Comparison of ENCODE assay signal across 12 cellular contexts in the genomic region with DNA sequence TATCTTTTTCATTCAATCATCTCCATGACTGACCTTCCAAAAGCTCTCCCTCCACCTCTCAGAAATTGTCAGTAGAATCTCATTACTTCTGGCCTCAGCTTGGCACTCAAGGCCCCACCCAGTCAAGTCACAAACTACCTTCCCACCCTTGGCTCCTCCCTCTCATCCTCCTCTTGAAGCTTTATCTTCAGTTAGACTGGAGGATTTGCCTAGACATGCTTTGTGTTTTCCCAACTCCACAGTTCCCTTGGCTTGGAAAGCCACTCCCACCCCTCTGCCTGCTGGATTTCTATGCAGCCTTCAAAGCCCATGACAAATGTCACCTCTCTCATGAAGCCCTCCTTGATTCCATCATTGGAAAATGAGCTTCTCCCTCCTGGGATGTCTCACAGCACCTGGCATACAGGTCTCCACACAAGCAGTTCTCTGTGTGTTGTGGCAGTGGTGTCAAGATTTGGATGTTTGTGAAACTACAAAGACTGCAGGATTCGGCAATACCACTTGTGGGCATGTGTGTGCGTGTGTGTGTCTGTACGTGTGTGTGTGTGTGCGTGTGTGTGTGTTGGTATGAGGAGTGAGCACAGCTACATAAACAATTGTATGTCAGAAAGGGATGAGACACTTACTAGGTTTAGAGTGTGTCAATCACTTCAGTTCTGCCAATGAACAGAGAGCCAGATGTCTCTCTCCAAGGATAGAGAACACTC. TPM values are rescaled to one million over a fixed set of nuclear protein-coding genes. Genes with fewer than 3 reads are reported as not detected.
DNase-seq lines count a peak whose midpoint lies in the region; ATAC-seq lines count a peak whose summit lies in the region.
"Had no signal": no experiment of that assay in that cellular context is flagged by ENCODE, and none has a peak within 500 bp of the region (broad histone marks: within the 10 kb centered on the region; RNA-seq: fewer than 3 reads in every experiment).

No MANE protein-coding gene starts in this region.

- H3K79me1 ChIP-seq in mesenchymal stem cell (replicated peaks; ENCODE audit: low read length, poor library complexity, severe bottlenecking) = no peaks in the 10 kb centered on the region
- H3K79me1 ChIP-seq in neuronal stem cell (ENCODE audit: low read depth, low read length) = no peaks in the 10 kb centered on the region

- H3K4ac ChIP-seq in mesenchymal stem cell (ENCODE audit: low read depth in 1 of 2, low read length in 2 of 2) (peak overlapping the region in 1 of 2 experiments; percentile 38), neuronal stem cell (ENCODE audit: low read length) (no peak overlapping the region)

- H2BK15ac ChIP-seq in mesenchymal stem cell (ENCODE audit: low read depth, poor library complexity, severe bottlenecking) (no peak overlapping the region), neuronal stem cell (ENCODE audit: low read length) (no peak overlapping the region)

- ATAC-seq in HG02840 (IDR thresholded peaks at IDR 0.05; ENCODE audit: low FRiP score, unreplicated experiment) (no peak), HG03432 (IDR thresholded peaks at IDR 0.05; ENCODE audit: unreplicated experiment) (no peak)
- ATAC-seq: activated naive CD8-positive, alpha-beta T cell treated with anti-CD3 and anti-CD28 coated beads, Interleukin-2, amount 50 U/mL, for 24 hours had no signal

- H2AFZ ChIP-seq in Karpas-422 (ENCODE audit: low read length) (no peak overlapping the region), mesenchymal stem cell (ENCODE audit: low read depth, low read length) (no peak overlapping the region), neuronal stem cell (ENCODE audit: low read length) (no peak overlapping the region)

- H4K20me1 ChIP-seq in Karpas-422 (ENCODE audit: insufficient read depth, low read depth, low read length) = no peaks in the 10 kb centered on the region

- H3K27ac ChIP-seq in Karpas-422 (ENCODE audit: low read length) (peak overlapping the region; percentile 88; the same call in 1 of the 2 replicates), mesenchymal stem cell (ENCODE audit: low read length, poor library complexity, severe bottlenecking) (no peak overlapping the region), neuronal stem cell (replicated peaks; ENCODE audit: low read length) (no peak overlapping the region)
- H3K27ac ChIP-seq: dorsolateral prefrontal cortex had no signal

- H3K27me3 ChIP-seq in Karpas-422 (ENCODE audit: low read length) = no peaks in the 10 kb centered on the region
- peaks cover 3 to 59% of the 10 kb centered on the region in 2 experiments for H3K27me3 ChIP-seq in mesenchymal stem cell (ENCODE audit: control insufficient read depth in 1 of 2, insufficient read depth in 1 of 2, low read length in 2 of 2)
- peaks cover 0 to 57% (median 0%) of the 10 kb centered on the region in 3 experiments for H3K27me3 ChIP-seq in neuronal stem cell (ENCODE audit: control insufficient read depth in 3 of 3, insufficient read depth in 3 of 3, low read depth in 1 of 3, low read length in 3 of 3)
- H3K27me3 ChIP-seq: MG63 had no signal

- no peaks in the 10 kb centered on the region for H3K9me3 ChIP-seq in Karpas-422 (ENCODE audit: low read length)
- H3K9me3 ChIP-seq in mesenchymal stem cell (ENCODE audit: control insufficient read depth, low read length) = no peaks in the 10 kb centered on the region
- no peaks in the 10 kb centered on the region for H3K9me3 ChIP-seq in neuronal stem cell (replicated peaks in 1 of 2; ENCODE audit: control insufficient read depth in 2 of 2, insufficient read depth in 1 of 2, low read depth in 1 of 2, low read length in 2 of 2)
- H3K9me3 ChIP-seq: MG63 had no signal

- peak; percentile 33 for DNase-seq in EH (ENCODE audit: low read depth)
- peak; percentile 66 for DNase-seq in Karpas-422
- DNase-seq in amniotic epithelial cell (ENCODE audit: low read depth) = peak; percentile 35
- peak; percentile 71 for DNase-seq in mesenchymal stem cell
- DNase-seq in ureter (ENCODE audit: low spot score) = no peak
- no peak for DNase-seq in neuronal stem cell (ENCODE audit: low spot score)
- DNase-seq: activated naive CD8-positive, alpha-beta T cell treated with anti-CD3 and anti-CD28 coated beads, Interleukin-2, amount 50 U/mL, for 24 hours; dorsolateral prefrontal cortex; MG63; T-helper 1 cell had no signal

- H3K36me3 ChIP-seq in Karpas-422 (ENCODE audit: insufficient read depth, low read length) (no peaks in the 10 kb centered on the region), mesenchymal stem cell (ENCODE audit: control insufficient read depth in 1 of 2, insufficient read depth in 2 of 2, low read depth in 1 of 2, low read length in 2 of 2) (no peaks in the 10 kb centered on the region), neuronal stem cell (replicated peaks in 1 of 2; ENCODE audit: control insufficient read depth in 2 of 2, insufficient read depth in 2 of 2, low read length in 2 of 2) (no peaks in the 10 kb centered on the region)
- H3K36me3 ChIP-seq: MG63 had no signal

- H3K4me2 ChIP-seq in Karpas-422 (ENCODE audit: low read depth, low read length, poor library complexity, severe bottlenecking) = peak overlapping the region; percentile 60
- no peak overlapping the region for H3K4me2 ChIP-seq in mesenchymal stem cell (ENCODE audit: low read length, poor library complexity, severe bottlenecking)
- H3K4me2 ChIP-seq in neuronal stem cell (ENCODE audit: insufficient read depth, low read length, poor library complexity, severe bottlenecking) = no peak overlapping the region

- H3K9ac ChIP-seq in Karpas-422 (ENCODE audit: low read length) = peak overlapping the region; percentile 51; the same call in 1 of the 2 replicates
- H3K9ac ChIP-seq in mesenchymal stem cell (ENCODE audit: low read length) = no peak overlapping the region
- no peak overlapping the region for H3K9ac ChIP-seq in neuronal stem cell (ENCODE audit: low read depth, low read length, poor library complexity)

- H2BK120ac ChIP-seq in mesenchymal stem cell (ENCODE audit: low read depth, low read length) (no peak overlapping the region), neuronal stem cell (ENCODE audit: low read depth, low read length) (no peak overlapping the region)

- 69% methylated on average over 4 of the region's 4 CpGs for WGBS in mesenchymal stem cell
- no CpG with 5 or more reads among the region's 4 CpGs for WGBS in neuronal stem cell (ENCODE audit: extremely low coverage in 2 of 2, insufficient read length in 2 of 2, insufficient replicate concordance in 1 of 2), 2 donors

- H3K4me1 ChIP-seq in Karpas-422 (ENCODE audit: low read length) (peaks cover 35% of the 10 kb centered on the region), mesenchymal stem cell (ENCODE audit: control insufficient read depth, insufficient read depth, low read depth, low read length) (peaks cover 5% of the 10 kb centered on the region), neuronal stem cell (ENCODE audit: control insufficient read depth in 2 of 2, insufficient read depth in 1 of 2, low read depth in 1 of 2, low read length in 2 of 2) (peaks cover 4 to 8% of the 10 kb centered on the region in 2 donors)

- H3K18ac ChIP-seq in mesenchymal stem cell (ENCODE audit: low read depth in 1 of 2, low read length in 2 of 2) = peak overlapping the region in 1 of 2 experiments; percentile 13
- no peak overlapping the region for H3K18ac ChIP-seq in neuronal stem cell (ENCODE audit: low read length)

- H3K23ac ChIP-seq in mesenchymal stem cell (ENCODE audit: low read length in 2 of 2) = no peak overlapping the region
- no peak overlapping the region for H3K23ac ChIP-seq in neuronal stem cell (ENCODE audit: low read depth, low read length, poor library complexity)

- no peak overlapping the region for H2AK5ac ChIP-seq in mesenchymal stem cell (ENCODE audit: low read length, severe bottlenecking)
- no peak overlapping the region for H2AK5ac ChIP-seq in neuronal stem cell (ENCODE audit: low read depth, low read length)

- no peak overlapping the region for H2BK5ac ChIP-seq in mesenchymal stem cell (ENCODE audit: low read depth, low read length, poor library complexity, severe bottlenecking)
- no peak overlapping the region for H2BK5ac ChIP-seq in neuronal stem cell (ENCODE audit: low read length)

- no peak overlapping the region; the same call in 1 of the 2 replicates for H3K4me3 ChIP-seq in Karpas-422 (ENCODE audit: low read length)
- H3K4me3 ChIP-seq in mesenchymal stem cell (ENCODE audit: insufficient read depth in 1 of 2, low read depth in 1 of 2, low read length in 2 of 2) = no peak overlapping the region
- H3K4me3 ChIP-seq in neuronal stem cell (ENCODE audit: low read length in 2 of 2) = no peak overlapping the region
- H3K4me3 ChIP-seq: dorsolateral prefrontal cortex, MG63 had no signal

- H4K8ac ChIP-seq in mesenchymal stem cell (ENCODE audit: low read length) (no peak overlapping the region), neuronal stem cell (ENCODE audit: low read depth, low read length) (no peak overlapping the region)

- H4K91ac ChIP-seq in mesenchymal stem cell (ENCODE audit: low read length) (peak overlapping the region; percentile 2), neuronal stem cell (ENCODE audit: low read depth, low read length, poor library complexity) (no peak overlapping the region)

- H3K14ac ChIP-seq in mesenchymal stem cell (ENCODE audit: low read length in 2 of 2) (peak overlapping the region in 1 of 2 experiments; percentile 37), neuronal stem cell (ENCODE audit: low read length) (no peak overlapping the region)

- H2BK12ac ChIP-seq in mesenchymal stem cell (ENCODE audit: low read length in 2 of 2) (no peak overlapping the region), neuronal stem cell (ENCODE audit: low read length) (no peak overlapping the region)

- H3K9me2 ChIP-seq in Karpas-422 (replicated peaks; ENCODE audit: insufficient read depth, low read length) = no peaks in the 10 kb centered on the region

- H3K79me2 ChIP-seq in Karpas-422 (ENCODE audit: low read length) = no peaks in the 10 kb centered on the region

RNA-seq across cellular contexts. Expression of gene VPS8, which starts 45.3 kb away (rescaled TPM):
- 77.5 and 168 TPM in 2 replicates for total RNA-seq in Karpas-422 (2014; rRNA removed; shearing (Covaris generic); ENCODE audit: low replicate concordance)
- 13.9 TPM for polyA plus RNA-seq in mesenchymal stem cell (2013, experiment 1 of 2)
- polyA plus RNA-seq in mesenchymal stem cell (2013, experiment 2 of 2) = 15.3 TPM
- total RNA-seq in ureter = 86.4 TPM
- polyA plus RNA-seq in neuronal stem cell (2013, experiment 1 of 2) = 12.9 TPM
- 12.8 TPM for polyA plus RNA-seq in neuronal stem cell (2013, experiment 2 of 2)

RNA-seq across cellular contexts. Expression of gene MAGEF1, which starts 54.8 kb away (rescaled TPM):
- 50.8 and 123 TPM in 2 replicates for total RNA-seq in Karpas-422 (2014; rRNA removed; shearing (Covaris generic); ENCODE audit: low replicate concordance)
- polyA plus RNA-seq in mesenchymal stem cell (2013, experiment 1 of 2) = 21.2 TPM
- 22.4 TPM for polyA plus RNA-seq in mesenchymal stem cell (2013, experiment 2 of 2)
- 30.4 TPM for total RNA-seq in ureter
- 67.9 TPM for polyA plus RNA-seq in neuronal stem cell (2013, experiment 1 of 2)
- 67.5 TPM for polyA plus RNA-seq in neuronal stem cell (2013, experiment 2 of 2)

Comparison
In these comparisons a context has a peak if more than half of its experiments do, and no peak if none do; other contexts are left out.
1. DNase-seq: peak in EH (single experiment), Karpas-422 (single experiment), amniotic epithelial cell (single experiment) and mesenchymal stem cell (single experiment); none in ureter (single experiment) and neuronal stem cell (single experiment).